1 cellular context compared by ENCODE assay signal in genomic region chr3:46856576-46857471, GRCh38.
TF ChIP-seq lines count a peak whose summit lies in the region.

No MANE protein-coding gene starts in this region.

TF ChIP-seq in HepG2, 621 proteins besides CTCF, POLR2A, EP300 and RAD21:
- TF ChIP-seq, protein P1, sequence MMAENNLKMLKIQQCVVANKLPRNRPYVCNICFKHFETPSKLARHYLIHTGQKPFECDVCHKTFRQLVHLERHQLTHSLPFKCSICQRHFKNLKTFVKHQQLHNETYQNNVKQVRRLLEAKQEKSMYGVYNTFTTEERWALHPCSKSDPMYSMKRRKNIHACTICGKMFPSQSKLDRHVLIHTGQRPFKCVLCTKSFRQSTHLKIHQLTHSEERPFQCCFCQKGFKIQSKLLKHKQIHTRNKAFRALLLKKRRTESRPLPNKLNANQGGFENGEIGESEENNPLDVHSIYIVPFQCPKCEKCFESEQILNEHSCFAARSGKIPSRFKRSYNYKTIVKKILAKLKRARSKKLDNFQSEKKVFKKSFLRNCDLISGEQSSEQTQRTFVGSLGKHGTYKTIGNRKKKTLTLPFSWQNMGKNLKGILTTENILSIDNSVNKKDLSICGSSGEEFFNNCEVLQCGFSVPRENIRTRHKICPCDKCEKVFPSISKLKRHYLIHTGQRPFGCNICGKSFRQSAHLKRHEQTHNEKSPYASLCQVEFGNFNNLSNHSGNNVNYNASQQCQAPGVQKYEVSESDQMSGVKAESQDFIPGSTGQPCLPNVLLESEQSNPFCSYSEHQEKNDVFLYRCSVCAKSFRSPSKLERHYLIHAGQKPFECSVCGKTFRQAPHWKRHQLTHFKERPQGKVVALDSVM (CRISPR knock-in tag; IDR thresholded peaks at IDR 0.05), result no peak
- TF ChIP-seq RFX5 (IDR thresholded peaks at IDR 0.05; ENCODE audit: low read depth, low read length) (no peak), CEBPB (IDR thresholded peaks at IDR 0.05; ENCODE audit: borderline replicate concordance, low read depth, low read length) (no peak), CCAR2 (optimal IDR thresholded peaks at IDR 0.05; ENCODE audit: low read depth, low read length) (no peak), SMAD9 (CRISPR knock-in tag; IDR thresholded peaks at IDR 0.05) (no peak), MAX (IDR thresholded peaks at IDR 0.05) (no peak), HOXD1 (CRISPR knock-in tag; IDR thresholded peaks at IDR 0.05) (no peak), SMAD3 (CRISPR knock-in tag; IDR thresholded peaks at IDR 0.05) (no peak), RNF219 (CRISPR knock-in tag; IDR thresholded peaks at IDR 0.05) (no peak)
- TF ChIP-seq, protein P2, sequence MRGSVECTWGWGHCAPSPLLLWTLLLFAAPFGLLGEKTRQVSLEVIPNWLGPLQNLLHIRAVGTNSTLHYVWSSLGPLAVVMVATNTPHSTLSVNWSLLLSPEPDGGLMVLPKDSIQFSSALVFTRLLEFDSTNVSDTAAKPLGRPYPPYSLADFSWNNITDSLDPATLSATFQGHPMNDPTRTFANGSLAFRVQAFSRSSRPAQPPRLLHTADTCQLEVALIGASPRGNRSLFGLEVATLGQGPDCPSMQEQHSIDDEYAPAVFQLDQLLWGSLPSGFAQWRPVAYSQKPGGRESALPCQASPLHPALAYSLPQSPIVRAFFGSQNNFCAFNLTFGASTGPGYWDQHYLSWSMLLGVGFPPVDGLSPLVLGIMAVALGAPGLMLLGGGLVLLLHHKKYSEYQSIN (CRISPR knock-in tag; IDR thresholded peaks at IDR 0.05; ENCODE audit: borderline replicate concordance), result no peak
- TF ChIP-seq, protein P3, sequence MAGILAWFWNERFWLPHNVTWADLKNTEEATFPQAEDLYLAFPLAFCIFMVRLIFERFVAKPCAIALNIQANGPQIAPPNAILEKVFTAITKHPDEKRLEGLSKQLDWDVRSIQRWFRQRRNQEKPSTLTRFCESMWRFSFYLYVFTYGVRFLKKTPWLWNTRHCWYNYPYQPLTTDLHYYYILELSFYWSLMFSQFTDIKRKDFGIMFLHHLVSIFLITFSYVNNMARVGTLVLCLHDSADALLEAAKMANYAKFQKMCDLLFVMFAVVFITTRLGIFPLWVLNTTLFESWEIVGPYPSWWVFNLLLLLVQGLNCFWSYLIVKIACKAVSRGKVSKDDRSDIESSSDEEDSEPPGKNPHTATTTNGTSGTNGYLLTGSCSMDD (CRISPR knock-in tag; IDR thresholded peaks at IDR 0.05), result no peak
TF ChIP-seq in HepG2: peak in this region for 0.
